8 cellular contexts compared by ENCODE assay signal in the genomic region with DNA sequence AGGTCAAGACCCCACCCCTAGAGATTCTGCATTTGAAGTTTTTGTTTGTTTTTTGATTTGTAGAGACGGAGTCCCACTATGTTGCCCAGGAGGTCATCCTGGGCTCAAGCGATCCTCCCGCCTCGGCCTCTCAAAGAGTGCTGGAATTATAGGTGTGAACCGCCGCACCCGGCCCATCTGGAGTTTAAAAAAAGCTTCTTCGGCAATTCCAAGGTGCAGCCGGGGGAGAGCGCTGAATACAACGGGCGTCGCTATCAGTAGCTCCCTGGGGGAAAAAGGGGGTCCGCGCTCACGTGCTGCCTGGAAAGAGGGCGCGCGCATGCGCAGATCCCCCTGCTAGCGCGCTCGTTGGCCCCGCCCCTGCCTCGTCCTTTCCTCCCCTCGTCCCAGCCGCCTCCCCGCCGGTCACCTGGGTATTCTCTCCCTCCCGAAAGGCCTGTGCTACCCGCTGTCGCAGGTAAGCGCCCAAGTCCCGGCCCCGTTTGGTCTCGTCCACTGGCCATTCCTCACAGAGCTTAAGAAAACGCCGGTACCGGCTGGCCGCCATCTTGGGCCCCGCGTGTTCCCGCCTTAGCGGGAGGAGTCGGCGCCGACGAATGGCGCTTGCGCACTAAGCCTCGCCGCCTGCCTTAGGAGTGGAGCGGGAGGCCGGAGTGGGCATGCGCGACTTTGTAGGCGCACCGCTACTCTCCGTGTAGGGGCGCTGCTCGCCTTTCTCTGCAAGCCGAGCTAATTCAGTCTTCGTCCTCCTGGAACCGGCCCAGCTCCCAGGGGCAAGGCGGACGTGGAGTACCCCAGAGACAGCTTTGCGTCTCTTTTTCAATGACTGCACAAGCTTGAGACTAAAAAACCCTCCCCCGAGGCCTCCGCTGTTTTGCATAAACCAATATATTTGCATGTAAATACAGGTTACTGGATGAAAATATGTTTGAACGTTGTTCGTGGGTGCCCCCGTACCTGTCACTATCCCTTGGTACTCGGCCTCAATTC. TPM values are rescaled to one million over a fixed set of nuclear protein-coding genes. Genes with fewer than 3 reads are reported as not detected.
A peak's percentile ranks its signal among the peaks of the same experiment; 100 is the strongest.
DNase-seq lines count a peak whose midpoint lies in the region; ATAC-seq lines count a peak whose summit lies in the region.

UQCC2 (minus strand) TSS at position 561 of the 990 bp plus-strand sequence; CDS start at position 547, 14 bp downstream.

- peak within 1 kb of the TSS; percentile 95 for H3K4me3 ChIP-seq in effector memory CD4-positive, alpha-beta T cell (ENCODE audit: insufficient read depth, low read depth, low read length, poor library complexity, severe bottlenecking)

- no peaks in the 10 kb centered on the region for H3K36me3 ChIP-seq in effector memory CD4-positive, alpha-beta T cell (ENCODE audit: control insufficient read depth, insufficient read depth, low read length)

- H3K27ac ChIP-seq in effector memory CD4-positive, alpha-beta T cell (ENCODE audit: insufficient read depth, low read length, poor library complexity, severe bottlenecking) = peak within 1 kb of the TSS; percentile 95

- peak; percentile 90 for DNase-seq in CMK (ENCODE audit: low read depth)
- DNase-seq in HT-29 (ENCODE audit: low spot score) = peak; percentile 99
- DNase-seq in NK-92 treated with Interleukin-12 subunit alpha and Interleukin-12 subunit beta, amount 100 ng/mL, for 24 hours (lab: John Stamatoyannopoulos, UW) = peak; percentile 97
- DNase-seq in activated CD8-positive, alpha-beta memory T cell treated with anti-CD3 and anti-CD28 coated beads for 24 hours = peak; percentile 99
- DNase-seq in effector memory CD4-positive, alpha-beta T cell = peak; percentile 93 to 97 (median 95)
- DNase-seq in medulla oblongata (ENCODE audit: extremely low spot score) = peak; percentile 98
- DNase-seq in stimulated activated CD8-positive, alpha-beta memory T cell treated with anti-CD3 and anti-CD28 coated beads, Interleukin-12 subunit alpha, Interleukin-12 subunit beta, amount 100 ng/mL, for 1 hour (ENCODE audit: low read depth) = peak; percentile 97

- peaks cover 16% of the 10 kb centered on the region for H3K4me1 ChIP-seq in effector memory CD4-positive, alpha-beta T cell (ENCODE audit: control insufficient read depth, insufficient read depth, low read length, poor library complexity, severe bottlenecking)

- peak; percentile 74 for ATAC-seq in GM19468 (IDR thresholded peaks at IDR 0.05; ENCODE audit: extremely low read depth, unreplicated experiment)

- no peaks in the 10 kb centered on the region for H3K27me3 ChIP-seq in effector memory CD4-positive, alpha-beta T cell (replicated peaks; ENCODE audit: control insufficient read depth, insufficient read depth, low read length, poor library complexity, severe bottlenecking)

- H3K9me3 ChIP-seq in effector memory CD4-positive, alpha-beta T cell (ENCODE audit: control insufficient read depth, low read length) = no peaks in the 10 kb centered on the region

RNA-seq across cellular contexts. Expression of gene UQCC2, which starts in this region (rescaled TPM):
- 43.4 and 49.0 TPM in 2 replicates for total RNA-seq in HT-29 (2014; rRNA removed; shearing (Covaris generic))

Comparison
In these comparisons a context has a peak if more than half of its experiments do, and no peak if none do; other contexts are left out.
1. Peak in every context shown above with its lines: DNase-seq, ATAC-seq, H3K4me3 ChIP-seq and H3K27ac ChIP-seq.